ENCODE assay signal across 25 cellular contexts in the genomic region with DNA sequence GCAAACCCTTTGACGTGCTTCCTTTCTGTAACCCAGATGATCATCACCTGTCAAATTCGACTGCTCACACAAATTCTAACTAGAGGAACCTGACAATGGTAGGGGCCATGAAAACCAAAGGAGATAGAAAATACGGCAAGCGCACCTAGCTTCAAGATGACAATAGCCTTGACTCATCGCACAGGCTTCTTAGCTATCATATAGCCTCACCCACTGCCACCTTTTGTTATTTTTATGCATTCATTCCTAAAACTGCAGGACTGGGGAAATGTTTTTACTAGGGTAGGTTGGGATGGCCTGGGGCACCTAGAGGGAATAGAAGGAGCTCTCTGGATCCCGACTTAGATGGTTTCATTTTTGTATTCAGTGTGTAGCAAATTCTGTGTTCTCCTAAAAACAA.
DNase-seq lines count a peak whose midpoint lies in the region; ATAC-seq lines count a peak whose summit lies in the region.
"Had no signal": no experiment of that assay in that cellular context is flagged by ENCODE, and none has a peak within 500 bp of the region (broad histone marks: within the 10 kb centered on the region; RNA-seq: fewer than 3 reads in every experiment).

No MANE protein-coding gene starts in this region.

- H2AK5ac ChIP-seq in neuronal stem cell (ENCODE audit: low read depth, low read length): no peak overlapping the region

- H3K36me3 ChIP-seq in HUES48 (ENCODE audit: control insufficient read depth, insufficient read depth, low read length) (no peaks in the 10 kb centered on the region), iPS-20b (ENCODE audit: insufficient read depth, low read depth, low read length) (no peaks in the 10 kb centered on the region), neuronal stem cell (replicated peaks in 1 of 2; ENCODE audit: control insufficient read depth in 2 of 2, insufficient read depth in 2 of 2, low read length in 2 of 2) (no peaks in the 10 kb centered on the region)
- H3K36me3 ChIP-seq: BLaER1, cardiac muscle cell, esophagus squamous epithelium, Peyer's patch, prostate gland, sigmoid colon, SJCRH30, upper lobe of right lung had no signal

- no peaks in the 10 kb centered on the region for H3K79me1 ChIP-seq in neuronal stem cell (ENCODE audit: low read depth, low read length)

- H3K23ac ChIP-seq in neuronal stem cell (ENCODE audit: low read depth, low read length, poor library complexity): no peak overlapping the region

- no peaks in the 10 kb centered on the region for H3K9me3 ChIP-seq in HUES48 (ENCODE audit: control insufficient read depth, insufficient read depth, low read length)
- no peaks in the 10 kb centered on the region for H3K9me3 ChIP-seq in iPS-20b (ENCODE audit: insufficient read depth, low read depth, low read length)
- no peaks in the 10 kb centered on the region for H3K9me3 ChIP-seq in neuronal stem cell (replicated peaks in 1 of 2; ENCODE audit: control insufficient read depth in 2 of 2, insufficient read depth in 1 of 2, low read depth in 1 of 2, low read length in 2 of 2)
- H3K9me3 ChIP-seq: BLaER1, esophagus squamous epithelium, Peyer's patch, prostate gland, sigmoid colon, SJCRH30, upper lobe of right lung had no signal

- H3K27ac ChIP-seq in HUES48 (ENCODE audit: low read depth, low read length) (peak overlapping the region; percentile 54), iPS-20b (ENCODE audit: low read length) (no peak overlapping the region), neuronal stem cell (replicated peaks; ENCODE audit: low read length) (no peak overlapping the region)
- H3K27ac ChIP-seq: BLaER1, cardiac muscle cell, esophagus squamous epithelium, Peyer's patch, prostate gland, sigmoid colon, SJCRH30, upper lobe of right lung had no signal

- H3K9ac ChIP-seq in HUES48 (ENCODE audit: low read depth, low read length): no peak overlapping the region
- no peak overlapping the region for H3K9ac ChIP-seq in iPS-20b (ENCODE audit: low read depth, low read length)
- no peak overlapping the region for H3K9ac ChIP-seq in neuronal stem cell (ENCODE audit: low read depth, low read length, poor library complexity)
- H3K9ac ChIP-seq: BLaER1 had no signal

- H2BK5ac ChIP-seq in neuronal stem cell (ENCODE audit: low read length): no peak overlapping the region

- H3K4me1 ChIP-seq in HUES48 (ENCODE audit: control insufficient read depth, insufficient read depth, low read length) (peaks cover 25% of the 10 kb centered on the region), iPS-20b (ENCODE audit: insufficient read depth, low read length) (peaks cover 19% of the 10 kb centered on the region), neuronal stem cell (ENCODE audit: control insufficient read depth in 2 of 2, insufficient read depth in 1 of 2, low read depth in 1 of 2, low read length in 2 of 2) (no peaks in the 10 kb centered on the region)
- H3K4me1 ChIP-seq: BLaER1, esophagus squamous epithelium, Peyer's patch, prostate gland, sigmoid colon, SJCRH30, upper lobe of right lung had no signal

- H2BK12ac ChIP-seq in neuronal stem cell (ENCODE audit: low read length): no peak overlapping the region

- no CpG with 5 or more reads among the region's 6 CpGs for WGBS in neuronal stem cell (ENCODE audit: extremely low coverage in 2 of 2, insufficient read length in 2 of 2, insufficient replicate concordance in 1 of 2), 2 donors

- H3K27me3 ChIP-seq in HUES48 (ENCODE audit: control insufficient read depth, insufficient read depth, low read length) (no peaks in the 10 kb centered on the region), iPS-20b (ENCODE audit: insufficient read depth, low read length) (no peaks in the 10 kb centered on the region), neuronal stem cell (ENCODE audit: control insufficient read depth in 3 of 3, insufficient read depth in 3 of 3, low read depth in 1 of 3, low read length in 3 of 3) (no peaks in the 10 kb centered on the region)
- H3K27me3 ChIP-seq: BLaER1, cardiac muscle cell, esophagus squamous epithelium, Peyer's patch, sigmoid colon, SJCRH30, upper lobe of right lung had no signal

- no peak overlapping the region for H3K18ac ChIP-seq in neuronal stem cell (ENCODE audit: low read length)

- H2BK120ac ChIP-seq in neuronal stem cell (ENCODE audit: low read depth, low read length): no peak overlapping the region

- H4K91ac ChIP-seq in neuronal stem cell (ENCODE audit: low read depth, low read length, poor library complexity): no peak overlapping the region

- no peak for ATAC-seq in HG02981 (IDR thresholded peaks at IDR 0.05; ENCODE audit: unreplicated experiment)
- ATAC-seq: stimulated activated memory B cell treated with anti-CD40 and anti-IgM and Interleukin-4, amounts not matched to agents 10 μg/mL and 1 μg/mL and 100 μg/mL, for 72 hours; upper lobe of right lung had no signal

- H2BK15ac ChIP-seq in neuronal stem cell (ENCODE audit: low read length): no peak overlapping the region

- H3K4ac ChIP-seq in neuronal stem cell (ENCODE audit: low read length): no peak overlapping the region

- no peak overlapping the region for H4K8ac ChIP-seq in neuronal stem cell (ENCODE audit: low read depth, low read length)

- H3K4me2 ChIP-seq in neuronal stem cell (ENCODE audit: insufficient read depth, low read length, poor library complexity, severe bottlenecking): no peak overlapping the region
- H3K4me2 ChIP-seq: BLaER1 had no signal

- DNase-seq in DMS53 (lab: John Stamatoyannopoulos, UW) (peak; percentile 76), NCI-H748 treated with DMSO at 0.1 percent for 48 hours (lab: John Stamatoyannopoulos, UW) (peak; percentile 80), neuronal stem cell (ENCODE audit: low spot score) (no peak), NCI-H2081 treated with DMSO at 0.1 percent for 48 hours (lab: John Stamatoyannopoulos, UW) (no peak), amygdala (lab: John Stamatoyannopoulos, UW) (no peak)
- DNase-seq: activated CD4-positive, CD25-positive, alpha-beta regulatory T cell; activated naive CD4-positive, alpha-beta T cell treated with anti-CD3 and anti-CD28 coated beads, Interleukin-2, amount 10 ng/mL, durations not matched to agents 7 days and 5 days; cortex of kidney; DMS79; esophagus squamous epithelium; HCEC 1CT; NCI-H510A treated with DMSO at 0.1 percent for 48 hours; nucleus accumbens; Peyer's patch; sigmoid colon; stimulated activated CD4-positive, alpha-beta T cell treated with anti-CD3 and anti-CD28 coated beads, Interleukin-4, amount 100 ng/mL, for 4 hours; upper lobe of right lung had no signal

- H2AFZ ChIP-seq in neuronal stem cell (ENCODE audit: low read length): no peak overlapping the region

- no peak overlapping the region for H3K14ac ChIP-seq in neuronal stem cell (ENCODE audit: low read length)

- 0 out of 2 replicates have a peak overlapping the region, but pooled peaks have one; percentile 6 for H3K4me3 ChIP-seq in HUES48 (ENCODE audit: low read depth, low read length)
- H3K4me3 ChIP-seq in iPS-20b (ENCODE audit: low read length): 0 out of 2 replicates have a peak overlapping the region, but pooled peaks have one; percentile 0
- no peak overlapping the region for H3K4me3 ChIP-seq in neuronal stem cell (ENCODE audit: low read length in 2 of 2)
- H3K4me3 ChIP-seq: BLaER1, cardiac muscle cell, esophagus squamous epithelium, Peyer's patch, prostate gland, sigmoid colon, SJCRH30, upper lobe of right lung had no signal

Comparison
In these comparisons a context has a peak if more than half of its experiments do, and no peak if none do; other contexts are left out.
1. DNase-seq: peak in DMS53 (single experiment) and NCI-H748 treated with DMSO at 0.1 percent for 48 hours (single experiment); none in neuronal stem cell (single experiment), NCI-H2081 treated with DMSO at 0.1 percent for 48 hours (single experiment) and amygdala (0 of 56).
2. H3K4me3 ChIP-seq: peak in HUES48 (single experiment) and iPS-20b (single experiment); none in neuronal stem cell (0 of 2).